Comparison of ENCODE assay signal across 20 cellular contexts in genomic region chr9:110950041-110950645, GRCh38.
"Had no signal": no experiment of that assay in that cellular context is flagged by ENCODE, and none has a peak within 500 bp of the region (broad histone marks: within the 10 kb centered on the region; RNA-seq: fewer than 3 reads in every experiment).

No MANE protein-coding gene starts in this region.

- H3K27me3 Mint-ChIP-seq: effector memory CD8-positive, alpha-beta T cell had no signal

- H3K27me3 ChIP-seq: neural progenitor cell, pancreas, sigmoid colon, vagina had no signal

- H3K36me3 Mint-ChIP-seq: stimulated activated effector memory CD8-positive, alpha-beta T cell treated with anti-CD3 and anti-CD28 coated beads, Interleukin-12 subunit alpha, Interleukin-12 subunit beta, amount 100 ng/mL, for 72 hours had no signal

- H3K9ac ChIP-seq: neural progenitor cell had no signal

- H3K4me1 Mint-ChIP-seq: neural progenitor cell; stimulated activated effector memory CD8-positive, alpha-beta T cell treated with anti-CD3 and anti-CD28 coated beads, Interleukin-12 subunit alpha, Interleukin-12 subunit beta, amount 100 ng/mL, for 72 hours had no signal

- H3K9me3 ChIP-seq: pancreas, sigmoid colon, vagina had no signal

- H3K27ac ChIP-seq: neural progenitor cell, pancreas, sigmoid colon, vagina, WERI-Rb-1 had no signal

- H3K4me1 ChIP-seq: pancreas had no signal

- H3K36me3 ChIP-seq: neural progenitor cell, pancreas, sigmoid colon, vagina, WERI-Rb-1 had no signal

- H3K4me3 Mint-ChIP-seq: activated CD8-positive, alpha-beta T cell treated with anti-CD3 and anti-CD28 coated beads, Interleukin-2, amount 10 ng/mL, durations not matched to agents 7 days and 5 days; effector memory CD8-positive, alpha-beta T cell; neural progenitor cell; stimulated activated effector memory CD8-positive, alpha-beta T cell treated with anti-CD3 and anti-CD28 coated beads, Interleukin-12 subunit alpha, Interleukin-12 subunit beta, amount 100 ng/mL, for 72 hours; T-helper 1 cell treated with Interleukin-12 subunit alpha and Interleukin-12 subunit beta and Interleukin-4 antibody, amounts not matched to agents 30 μg/mL and 1 μg/mL, for 36 hours had no signal

- H3K27ac Mint-ChIP-seq: activated CD8-positive, alpha-beta T cell treated with anti-CD3 and anti-CD28 coated beads, Interleukin-2, amount 10 ng/mL, durations not matched to agents 7 days and 5 days; activated naive CD4-positive, alpha-beta T cell treated with anti-CD3 and anti-CD28 coated beads, Interleukin-2, amount 50 U/mL, for 72 hours; effector memory CD8-positive, alpha-beta T cell; neural progenitor cell; stimulated activated effector memory CD8-positive, alpha-beta T cell treated with anti-CD3 and anti-CD28 coated beads, Interleukin-12 subunit alpha, Interleukin-12 subunit beta, amount 100 ng/mL, for 72 hours; T-helper 1 cell treated with Interleukin-12 subunit alpha and Interleukin-12 subunit beta and Interleukin-4 antibody, amounts not matched to agents 30 μg/mL and 1 μg/mL, for 36 hours had no signal

- DNase-seq: activated CD4-positive, alpha-beta T cell treated with anti-CD3 and anti-CD28 coated beads for 48 hours; activated CD8-positive, alpha-beta memory T cell treated with anti-CD3 and anti-CD28 coated beads, Interleukin-2, amount 50 U/mL, for 4 hours; activated CD8-positive, alpha-beta T cell treated with anti-CD3 and anti-CD28 coated beads, Interleukin-2, amount 10 ng/mL, durations not matched to agents 7 days and 5 days; activated gamma-delta T cell; activated T-cell treated with anti-CD3 and anti-CD28 coated beads, Interleukin-2, amount 50 U/mL, for 48 hours; amygdala; dermis blood vessel endothelial cell; effector memory CD8-positive, alpha-beta T cell; head of caudate nucleus; midbrain; pancreas; sigmoid colon; stimulated activated CD4-positive, alpha-beta T cell treated with anti-CD3 and anti-CD28 coated beads, Interleukin-12 subunit alpha, Interleukin-12 subunit beta, amount 100 ng/mL, for 4 hours; WERI-Rb-1 had no signal

- H2AFZ ChIP-seq: neural progenitor cell had no signal

- H3K4me2 ChIP-seq: neural progenitor cell had no signal

- H3K4me3 ChIP-seq: lung, neural progenitor cell, pancreas, sigmoid colon, vagina had no signal

- FAIRE-seq: pancreas had no signal
